In the genomic region with DNA sequence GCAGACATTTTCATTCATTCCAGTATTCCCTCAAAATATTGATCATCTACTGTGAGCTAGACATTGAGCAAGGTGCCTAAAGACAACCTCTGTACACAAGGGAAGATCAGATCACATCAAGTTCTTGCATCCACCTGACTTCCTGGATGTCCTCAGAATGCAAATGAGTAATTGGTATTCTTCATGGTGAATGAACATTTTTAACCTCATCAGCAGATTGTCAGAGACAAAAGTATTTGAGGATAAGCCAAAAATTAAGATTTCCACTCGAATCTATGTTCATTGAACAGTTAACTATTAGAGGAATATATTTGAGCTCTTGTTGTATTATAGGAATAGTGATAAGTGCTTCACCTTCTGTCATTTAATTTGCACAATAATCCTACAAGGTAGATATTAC, we compare ENCODE assay signal across 8 cellular contexts. TPM values are rescaled to one million over a fixed set of nuclear protein-coding genes. Genes with fewer than 3 reads are reported as not detected.
DNase-seq lines count a peak whose midpoint lies in the region; TF ChIP-seq lines count a peak whose summit lies in the region.

No MANE protein-coding gene starts in this region.

- 0 out of 2 replicates have a peak, but pooled peaks cover 4% of the 10 kb centered on the region for H3K36me3 ChIP-seq in SU-DHL-6 (ENCODE audit: low read length)
- H3K36me3 ChIP-seq in skeletal muscle satellite cell (ENCODE audit: insufficient read depth, low read length), result peaks cover 34% of the 10 kb centered on the region

- peaks cover 22% of the 10 kb centered on the region; the same call in 1 of the 2 replicates for H3K79me2 ChIP-seq in SU-DHL-6 (ENCODE audit: insufficient read depth, low read length)

- H3K27me3 Mint-ChIP-seq in T-helper 1 cell treated with Interleukin-12 subunit alpha and Interleukin-12 subunit beta and Interleukin-4 antibody, amounts not matched to agents 30 μg/mL and 1 μg/mL, for 36 hours (ENCODE audit: low read depth), result no peaks in the 10 kb centered on the region
- peaks cover 0 to 6% (median 3%) of the 10 kb centered on the region in 3 donors for H3K27me3 Mint-ChIP-seq in CD14-positive monocyte (ENCODE audit: low read depth in 3 of 3)

- H3K4me2 ChIP-seq in SU-DHL-6 (ENCODE audit: low read depth, low read length, poor library complexity, severe bottlenecking), result peak overlapping the region; percentile 77
- peak overlapping the region; percentile 87 for H3K4me2 ChIP-seq in skeletal muscle satellite cell (ENCODE audit: low read length)

- intact Hi-C loops in CD14-positive monocyte (cut with micrococcal nuclease), result no loop called here

- H2AFZ ChIP-seq in SU-DHL-6 (ENCODE audit: low read depth, low read length, severe bottlenecking), result no peak overlapping the region

- H3K27ac Mint-ChIP-seq in T-helper 1 cell treated with Interleukin-12 subunit alpha and Interleukin-12 subunit beta and Interleukin-4 antibody, amounts not matched to agents 30 μg/mL and 1 μg/mL, for 36 hours, result peak overlapping the region; percentile 100
- H3K27ac Mint-ChIP-seq in CD14-positive monocyte, result no peak overlapping the region

- no peaks in the 10 kb centered on the region for H4K20me1 ChIP-seq in SU-DHL-6 (ENCODE audit: low read depth, low read length)

- H3K4me3 Mint-ChIP-seq in T-helper 1 cell treated with Interleukin-12 subunit alpha and Interleukin-12 subunit beta and Interleukin-4 antibody, amounts not matched to agents 30 μg/mL and 1 μg/mL, for 36 hours, result peak overlapping the region; percentile 98
- no peak overlapping the region for H3K4me3 Mint-ChIP-seq in CD14-positive monocyte

- H3F3A ChIP-seq in SU-DHL-6 (ENCODE audit: insufficient read depth), result no peaks in the 10 kb centered on the region

- no peaks in the 10 kb centered on the region for H3K27me3 ChIP-seq in SU-DHL-6 (ENCODE audit: low read length)
- no peaks in the 10 kb centered on the region for H3K27me3 ChIP-seq in skeletal muscle satellite cell (ENCODE audit: control insufficient read depth, insufficient read depth, low read length)

- H3K4me1 ChIP-seq in skeletal muscle satellite cell (ENCODE audit: control insufficient read depth, insufficient read depth, low read length), result peaks cover 16% of the 10 kb centered on the region

- DNase-seq in T-helper 1 cell (no peak), fibroblast of mammary gland (ENCODE audit: low read depth) (no peak), NCI-H82 (lab: John Stamatoyannopoulos, UW) (no peak), DMS153 (lab: John Stamatoyannopoulos, UW) (no peak), CD14-positive monocyte (ENCODE audit: low spot score) (no peak)

- peaks cover 30% of the 10 kb centered on the region for H3K36me3 Mint-ChIP-seq in T-helper 1 cell treated with Interleukin-12 subunit alpha and Interleukin-12 subunit beta and Interleukin-4 antibody, amounts not matched to agents 30 μg/mL and 1 μg/mL, for 36 hours (ENCODE audit: low read depth)
- peaks cover 26 to 38% of the 10 kb centered on the region in 2 donors for H3K36me3 Mint-ChIP-seq in CD14-positive monocyte

- peak overlapping the region; percentile 68 for H3K4me3 ChIP-seq in SU-DHL-6 (ENCODE audit: insufficient read depth, low read length, poor library complexity, severe bottlenecking)
- H3K4me3 ChIP-seq in fibroblast of mammary gland (ENCODE audit: control insufficient read depth, low read depth, low read length), result peak overlapping the region; percentile 95
- peak overlapping the region; percentile 80 for H3K4me3 ChIP-seq in skeletal muscle satellite cell (ENCODE audit: low read length)

- no peak overlapping the region for H3K27ac ChIP-seq in SU-DHL-6 (ENCODE audit: low read depth, low read length)

- H3K9me3 ChIP-seq in SU-DHL-6 (ENCODE audit: insufficient read depth, low read length) (no peaks in the 10 kb centered on the region), skeletal muscle satellite cell (replicated peaks; ENCODE audit: low read length) (no peaks in the 10 kb centered on the region)

- H3K9me2 ChIP-seq in SU-DHL-6 (replicated peaks; ENCODE audit: insufficient read depth, low read length), result no peaks in the 10 kb centered on the region

- no peaks in the 10 kb centered on the region for H3K9me3 Mint-ChIP-seq in T-helper 1 cell treated with Interleukin-12 subunit alpha and Interleukin-12 subunit beta and Interleukin-4 antibody, amounts not matched to agents 30 μg/mL and 1 μg/mL, for 36 hours
- no peaks in the 10 kb centered on the region for H3K9me3 Mint-ChIP-seq in CD14-positive monocyte

- H3K9ac ChIP-seq in SU-DHL-6 (ENCODE audit: low read length) (peak overlapping the region; percentile 62), skeletal muscle satellite cell (ENCODE audit: low read depth, low read length) (peak overlapping the region; percentile 93)

- peaks cover 36% of the 10 kb centered on the region for H3K4me1 Mint-ChIP-seq in T-helper 1 cell treated with Interleukin-12 subunit alpha and Interleukin-12 subunit beta and Interleukin-4 antibody, amounts not matched to agents 30 μg/mL and 1 μg/mL, for 36 hours (ENCODE audit: low read depth)
- H3K4me1 Mint-ChIP-seq in CD14-positive monocyte, result peaks cover 13% of the 10 kb centered on the region

- TF ChIP-seq CTCF in SU-DHL-6 (IDR thresholded peaks at IDR 0.05; ENCODE audit: insufficient read depth, low read length, poor library complexity, severe bottlenecking) (no peak), fibroblast of mammary gland (conservative IDR thresholded peaks at IDR 0.05; ENCODE audit: control insufficient read depth, insufficient read depth, low read depth, low read length) (no peak), CD14-positive monocyte (IDR thresholded peaks at IDR 0.05) (no peak)

RNA-seq across cellular contexts. Expression of a gene that starts 1.3 kb away (rescaled TPM):
- total RNA-seq in skeletal muscle satellite cell (2012; rRNA removed), result 29.3 and 30.7 TPM in 2 replicates
- polyA plus RNA-seq in CD14-positive monocyte, result 1 to 10 TPM; 4.9 to 6.6 TPM
